In the genomic region with DNA sequence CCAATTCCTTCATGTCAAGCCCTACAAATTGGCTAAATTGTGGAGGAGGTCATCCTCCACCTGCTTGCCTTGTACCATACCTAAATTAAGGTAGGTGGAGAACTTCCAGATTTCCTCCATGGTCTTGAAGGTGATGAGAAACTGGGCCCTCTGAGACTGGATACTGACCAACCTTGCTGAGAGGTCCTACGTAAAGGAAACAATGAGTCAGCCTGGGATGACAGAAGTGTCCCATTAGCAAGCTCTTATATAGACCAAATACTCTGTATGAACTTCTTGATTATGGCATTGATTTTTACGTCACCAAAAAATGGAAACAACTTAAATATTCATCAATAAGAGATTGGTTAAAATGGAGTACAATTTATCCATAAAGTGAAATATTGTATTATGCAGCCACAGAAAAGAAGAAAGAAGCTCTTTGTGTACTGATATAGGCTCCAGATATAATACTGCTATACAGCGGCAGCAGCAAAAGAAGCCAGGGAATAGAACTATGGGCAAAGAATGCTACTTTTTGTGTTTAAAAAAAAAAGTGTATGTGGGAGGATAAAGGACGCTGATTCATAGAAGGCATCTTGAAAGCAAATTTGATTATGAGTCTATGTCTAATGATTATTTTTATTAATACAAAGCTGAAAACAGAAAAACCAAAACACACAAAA, we compare ENCODE assay signal across 20 cellular contexts. TPM values are rescaled to one million over a fixed set of nuclear protein-coding genes. Genes with fewer than 3 reads are reported as not detected.
"Had no signal": no experiment of that assay in that cellular context is flagged by ENCODE, and none has a peak within 500 bp of the region (broad histone marks: within the 10 kb centered on the region; RNA-seq: fewer than 3 reads in every experiment).

No MANE protein-coding gene starts in this region.

- H3K27me3 ChIP-seq: ovary, tibial nerve, uterus had no signal

- H3K4me3 ChIP-seq: lung, ovary, tibial nerve, uterus had no signal

- FAIRE-seq: keratinocyte had no signal

- H3K36me3 ChIP-seq: ovary, uterus had no signal

- H3K9me3 ChIP-seq: ovary, tibial nerve, uterus had no signal

- DNase-seq: activated CD4-positive, alpha-beta memory T cell treated with anti-CD3 and anti-CD28 coated beads, Interleukin-2, amount 10 ng/mL, durations not matched to agents 7 days and 5 days; activated CD4-positive, alpha-beta T cell treated with anti-CD3 and anti-CD28 coated beads, Interleukin-2, amount 10 ng/mL, durations not matched to agents 24 days and 14 days; activated gamma-delta T cell; activated naive CD4-positive, alpha-beta T cell treated with anti-CD3 and anti-CD28 coated beads, Interleukin-2, amount 50 U/mL, for 16 hours; activated naive CD8-positive, alpha-beta T cell treated with anti-CD3 and anti-CD28 coated beads, Interleukin-2, amount 50 U/mL, for 24 hours; anterior cingulate cortex; endodermal cell; ovary; right cardiac atrium; stimulated activated CD4-positive, alpha-beta T cell treated with anti-CD3 and anti-CD28 coated beads, Interleukin-4, amount 100 ng/mL, for 24 hours; stimulated activated naive CD4-positive, alpha-beta T cell treated with Interleukin-2 at 50 U/mL for 16 hours; uterus had no signal

- H3K27ac ChIP-seq: epithelial cell of prostate, ovary, tibial nerve, uterus, VCaP had no signal

- H3K4me1 ChIP-seq: uterus had no signal

RNA-seq across cellular contexts. Expression of a gene that starts 18.3 kb away (rescaled TPM):
- total RNA-seq: activated CD4-positive, alpha-beta memory T cell treated with anti-CD3 and anti-CD28 coated beads, Interleukin-2, amount 10 ng/mL, durations not matched to agents 7 days and 5 days; activated CD4-positive, alpha-beta T cell treated with anti-CD3 and anti-CD28 coated beads, Interleukin-2, amount 10 ng/mL, durations not matched to agents 24 days and 14 days; activated T-helper 1 cell treated with anti-CD3 and anti-CD28 coated beads, Interleukin-12 subunit alpha, Interleukin-12 subunit beta, Interleukin-2, Interleukin-4 antibody, amounts not matched to agents 30 ng/mL and 10 ng/mL and 1 ng/mL, durations not matched to agents 14 hours and 24 hours and 36 hours; natural killer cell treated with Interleukin-12 subunit alpha and Interleukin-12 subunit beta and Interleukin-15 and Interleukin-18, amount 100 ng/mL, for 72 hours; T-helper 2 cell treated with Interferon-gamma antibody and Interleukin-4, amounts not matched to agents 100 ng/mL and 5 ng/mL, for 36 hours had no signal
